Comparison of ENCODE assay signal across 12 cellular contexts in the genomic region with DNA sequence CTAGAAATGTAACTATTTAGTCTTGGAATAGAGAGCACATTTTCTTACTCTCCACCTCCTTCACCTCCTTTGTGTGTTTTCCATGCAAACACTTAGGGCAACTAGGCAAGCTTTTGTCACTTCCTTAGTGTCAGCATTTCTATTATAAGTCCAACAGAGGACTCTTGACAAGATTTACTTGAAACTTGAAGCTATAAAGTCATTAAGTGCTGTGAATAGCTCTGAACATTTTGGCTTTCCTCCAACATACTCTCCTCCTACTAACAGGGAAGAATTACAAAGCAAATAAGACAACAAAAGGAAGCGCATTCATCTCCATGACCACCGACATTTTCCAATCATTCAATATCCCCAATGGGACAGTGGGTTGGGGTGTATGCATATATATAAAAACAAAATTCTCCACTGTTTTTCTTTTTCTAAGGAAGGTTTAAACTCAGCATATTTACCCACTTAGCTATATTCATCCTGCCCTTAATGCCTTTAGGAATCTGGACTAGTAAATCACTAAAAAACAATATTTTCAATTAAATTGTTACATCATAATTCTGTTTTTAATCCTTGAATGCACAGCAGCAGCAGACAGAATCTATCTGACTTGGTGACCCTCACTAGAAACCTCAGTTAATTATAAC.
DNase-seq lines count a peak whose midpoint lies in the region; ATAC-seq and TF ChIP-seq lines count a peak whose summit lies in the region.
"Had no signal": no experiment of that assay in that cellular context is flagged by ENCODE, and none has a peak within 500 bp of the region (broad histone marks: within the 10 kb centered on the region; RNA-seq: fewer than 3 reads in every experiment).

No MANE protein-coding gene starts in this region.

- 49% methylated on average over 2 of the region's 2 CpGs for WGBS in upper lobe of left lung, 2 donors

- H3K36me3 ChIP-seq in upper lobe of left lung, result no peaks in the 10 kb centered on the region
- H3K36me3 ChIP-seq: MG63 had no signal

- H3K9me3 Mint-ChIP-seq in activated T-helper 17 cell treated with anti-CD3 and anti-CD28 coated beads, Interleukin-2, amount 50 U/mL, for 72 hours, result no peaks in the 10 kb centered on the region

- H3K27ac Mint-ChIP-seq in activated T-helper 17 cell treated with anti-CD3 and anti-CD28 coated beads, Interleukin-2, amount 50 U/mL, for 72 hours, result no peak overlapping the region

- intact Hi-C loops in cardiac septum (cut with DNase I), result no loop called here

- TF ChIP-seq EP300 in upper lobe of left lung (IDR thresholded peaks at IDR 0.05), result peak in 1 of 4 donors; percentile 23

- no peaks in the 10 kb centered on the region for H3K4me1 Mint-ChIP-seq in activated T-helper 17 cell treated with anti-CD3 and anti-CD28 coated beads, Interleukin-2, amount 50 U/mL, for 72 hours

- no peaks in the 10 kb centered on the region for H3K36me3 Mint-ChIP-seq in activated T-helper 17 cell treated with anti-CD3 and anti-CD28 coated beads, Interleukin-2, amount 50 U/mL, for 72 hours (ENCODE audit: low read depth)

- no peak for TF ChIP-seq POLR2A in erythroblast (IDR thresholded peaks at IDR 0.05; ENCODE audit: low read length)
- TF ChIP-seq POLR2A in upper lobe of left lung (IDR thresholded peaks at IDR 0.05), result no peak

- H3K4me3 ChIP-seq in upper lobe of left lung, result no peak overlapping the region
- H3K4me3 ChIP-seq: MG63 had no signal

- DNase-seq in NCI-H1436 (lab: John Stamatoyannopoulos, UW) (peak; percentile 88), NCI-H524 (lab: John Stamatoyannopoulos, UW) (peak; percentile 64 to 82), erythroblast (lab: John Stamatoyannopoulos, UW) (peak; percentile 2 to 11), upper lobe of left lung (no peak), 8988T (no peak), cardiac septum (ENCODE audit: low spot score) (no peak)
- DNase-seq: activated T-cell treated with anti-CD3 and anti-CD28 coated beads, Interleukin-2, amount 50 U/mL, for 1 hour; aorta; MG63; stimulated activated CD4-positive, alpha-beta T cell treated with anti-CD3 and anti-CD28 coated beads, Interleukin-1b, Interleukin-23, amount 100 ng/mL, for 48 hours; stimulated activated naive CD4-positive, alpha-beta T cell treated with Interleukin-2 at 50 U/mL for 16 hours had no signal

- no peak overlapping the region for H3K4me3 Mint-ChIP-seq in activated T-helper 17 cell treated with anti-CD3 and anti-CD28 coated beads, Interleukin-2, amount 50 U/mL, for 72 hours

- peak; percentile 29 to 67 for ATAC-seq in upper lobe of left lung (ENCODE audit: low FRiP score in 2 of 2)
- no peak for ATAC-seq in activated T-helper 17 cell treated with anti-CD3 and anti-CD28 coated beads, Interleukin-2, amount 50 U/mL, for 72 hours (replicated peaks)

- H3K27me3 Mint-ChIP-seq in activated T-helper 17 cell treated with anti-CD3 and anti-CD28 coated beads, Interleukin-2, amount 50 U/mL, for 72 hours, result peaks cover 14% of the 10 kb centered on the region

- H3K4me1 ChIP-seq in upper lobe of left lung, result no peaks in the 10 kb centered on the region

- no peak for TF ChIP-seq CTCF in upper lobe of left lung (IDR thresholded peaks at IDR 0.05)

- no peaks in the 10 kb centered on the region for H3K9me3 ChIP-seq in upper lobe of left lung
- H3K9me3 ChIP-seq: MG63 had no signal

- no peak overlapping the region for H3K27ac ChIP-seq in upper lobe of left lung

- H3K27me3 ChIP-seq in upper lobe of left lung, result no peaks in the 10 kb centered on the region
- H3K27me3 ChIP-seq: MG63 had no signal

Comparison
In these comparisons a context has a peak if more than half of its experiments do, and no peak if none do; other contexts are left out.
1. DNase-seq: peak in NCI-H1436 (single experiment), NCI-H524 (2 of 2) and erythroblast (2 of 2); none in upper lobe of left lung (0 of 2), 8988T (single experiment) and cardiac septum (single experiment).